In genomic region chr2:12555012-12555645, GRCh38 we compare ENCODE assay signal across 8 cellular contexts.
DNase-seq lines count a peak whose midpoint lies in the region; ATAC-seq, FAIRE-seq and TF ChIP-seq lines count a peak whose summit lies in the region.

No MANE protein-coding gene starts in this region.

- DNase-seq in A549 (ENCODE audit: low read depth in 1 of 2, low spot score in 1 of 2) = no peak
- DNase-seq in T-cell = peak in 2 of 34 experiments; percentile 20 to 43
- peak; percentile 69 for DNase-seq in epithelial cell of esophagus (ENCODE audit: low read depth)
- peak; percentile 47 to 52 for DNase-seq in stimulated activated CD4-positive, alpha-beta T cell treated with anti-CD3 and anti-CD28 coated beads, Interleukin-2, amount 100 ng/mL, for 24 hours
- no peak for DNase-seq in DMS153 treated with DMSO at 0.1 percent for 48 hours (lab: John Stamatoyannopoulos, UW; ENCODE audit: unreplicated experiment)
- no peak for DNase-seq in sigmoid colon

- H3K27ac ChIP-seq in A549 (no peak overlapping the region), sigmoid colon (peak overlapping the region in 2 of 4 donors; percentile 46 to 58)

- no peaks in the 10 kb centered on the region for H3K36me3 ChIP-seq in sigmoid colon

- POLR2A ChIA-PET in A549 (lab: Yijun Ruan, JAX) = no interaction called here
- POLR2A ChIA-PET in T-cell (lab: Charles Lee) = no interaction called here

- no peaks in the 10 kb centered on the region for H3K36me3 Mint-ChIP-seq in T-cell

- ATAC-seq in A549 (no peak), GM21619 (IDR thresholded peaks at IDR 0.05; ENCODE audit: unreplicated experiment) (peak; percentile 47), T-cell (replicated peaks in 1 of 4) (peak; percentile 35 to 84 (median 84)), GM19463 (IDR thresholded peaks at IDR 0.05; ENCODE audit: unreplicated experiment) (no peak)

- 7% methylated on average over 1 of the region's 2 CpGs for whole genome bisulfite sequencing in A549 (ENCODE audit: missing lambda C conversion rate)
- 50 to 72% methylated on average over 2 of the region's 2 CpGs for WGBS in sigmoid colon, 2 donors

- TF ChIP-seq POLR2A in A549 (IDR thresholded peaks at IDR 0.05; ENCODE audit: low read length) = no peak
- TF ChIP-seq POLR2A in sigmoid colon (IDR thresholded peaks at IDR 0.05) = no peak

- no peaks in the 10 kb centered on the region for H3K27me3 ChIP-seq in sigmoid colon

- TF ChIP-seq RAD21 in A549 (conservative IDR thresholded peaks at IDR 0.05 in 1 of 2, IDR thresholded peaks at IDR 0.05 in 1 of 2) = no peak

- CTCF ChIA-PET in A549 (lab: Yijun Ruan, JAX) = no interaction called here
- CTCF ChIA-PET in T-cell (lab: Charles Lee) = no interaction called here

- peaks cover 40 to 51% (median 43%) of the 10 kb centered on the region in 3 donors for H3K4me1 Mint-ChIP-seq in T-cell

- TF ChIP-seq CTCF in A549 (IDR thresholded peaks at IDR 0.05) (no peak), epithelial cell of esophagus (IDR thresholded peaks at IDR 0.05; ENCODE audit: insufficient read depth, low read depth, low read length, missing control alignments) (peak; percentile 21), sigmoid colon (IDR thresholded peaks at IDR 0.05) (no peak)

- no peak overlapping the region for H3K4me2 ChIP-seq in A549

- H3K27ac Mint-ChIP-seq in T-cell = peak overlapping the region; percentile 89 to 94

- peaks cover 0 to 4% (median 0%) of the 10 kb centered on the region in 3 donors for H3K9me3 Mint-ChIP-seq in T-cell

- intact Hi-C loops in sigmoid colon (cut with DNase I) = no loop called here

- no peak for FAIRE-seq in A549 (lab: Jason Lieb, UNC)

- H3K4me1 ChIP-seq in A549 = no peaks in the 10 kb centered on the region
- peaks cover 0 to 19% (median 15%) of the 10 kb centered on the region in 4 donors for H3K4me1 ChIP-seq in sigmoid colon

- no peaks in the 10 kb centered on the region for H3K27me3 Mint-ChIP-seq in T-cell

- TF ChIP-seq EP300 in A549 (IDR thresholded peaks at IDR 0.05) = no peak
- no peak for TF ChIP-seq EP300 in sigmoid colon (IDR thresholded peaks at IDR 0.05)

- H3K9me3 ChIP-seq in A549 (no peaks in the 10 kb centered on the region), sigmoid colon (no peaks in the 10 kb centered on the region)

- peak overlapping the region; percentile 1 to 35 (median 15) for H3K4me3 Mint-ChIP-seq in T-cell

- H3K4me3 ChIP-seq in A549 (no peak overlapping the region), epithelial cell of esophagus (ENCODE audit: low read length) (no peak overlapping the region), sigmoid colon (no peak overlapping the region)

TF ChIP-seq in A549, 52 proteins besides CTCF, POLR2A, EP300 and RAD21:
- no peak for TF ChIP-seq E2F6 (IDR thresholded peaks at IDR 0.05; ENCODE audit: borderline replicate concordance, low read depth)
- no peak for TF ChIP-seq FOSL2 (IDR thresholded peaks at IDR 0.05)
- TF ChIP-seq FOSL2 (CRISPR knock-in tag; IDR thresholded peaks at IDR 0.05) = peak; percentile 43; the same call in 1 of the 2 replicates

Comparison
In these comparisons a context has a peak if more than half of its experiments do, and no peak if none do; other contexts are left out.
1. ATAC-seq: peak in GM21619 (single experiment) and T-cell (4 of 4); none in A549 (0 of 2) and GM19463 (single experiment).
2. DNase-seq: peak in epithelial cell of esophagus (single experiment) and stimulated activated CD4-positive, alpha-beta T cell treated with anti-CD3 and anti-CD28 coated beads, Interleukin-2, amount 100 ng/mL, for 24 hours (2 of 2); none in A549 (0 of 2), DMS153 treated with DMSO at 0.1 percent for 48 hours (single experiment) and sigmoid colon (single experiment).